ENCODE assay signal across 8 cellular contexts in the genomic region with DNA sequence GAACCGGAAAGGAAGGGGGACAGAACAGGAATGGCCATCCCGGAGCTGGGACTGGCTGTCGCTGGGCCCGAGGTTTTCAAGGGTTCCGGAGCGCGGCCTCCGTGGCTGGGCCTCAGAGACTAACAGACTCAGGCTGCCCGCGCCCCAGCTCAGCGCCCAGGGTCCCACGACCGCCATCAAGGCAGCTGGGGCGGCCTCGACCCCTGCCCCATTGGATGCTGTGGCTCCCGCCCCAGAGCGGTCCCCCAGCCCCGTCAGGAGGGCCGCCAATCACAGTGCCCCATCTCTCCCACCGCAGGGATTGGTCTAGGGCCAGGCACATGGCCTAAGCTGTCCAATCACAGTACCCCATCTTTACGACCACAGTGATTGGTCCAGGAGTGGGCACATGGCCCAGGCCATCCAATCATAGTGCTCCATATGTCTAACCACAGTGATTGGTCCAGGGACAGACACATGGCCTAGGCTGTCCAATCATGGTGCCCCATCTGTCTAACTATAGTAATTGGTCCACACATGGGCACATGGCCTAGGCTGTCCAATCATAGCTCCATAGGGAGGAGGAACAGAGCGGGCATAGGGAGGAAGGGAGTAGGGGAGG.
DNase-seq lines count a peak whose midpoint lies in the region; ATAC-seq and TF ChIP-seq lines count a peak whose summit lies in the region.

No MANE protein-coding gene starts in this region.

- WGBS in esophagus squamous epithelium, 2 donors, result 82 to 85% methylated on average over 2 to 8 of the region's 22 CpGs

- no peak for ATAC-seq in GM19351 (IDR thresholded peaks at IDR 0.05; ENCODE audit: unreplicated experiment)
- ATAC-seq in GM19023 (IDR thresholded peaks at IDR 0.05; ENCODE audit: unreplicated experiment), result no peak
- ATAC-seq in GM19467 (IDR thresholded peaks at IDR 0.05; ENCODE audit: unreplicated experiment), result no peak
- ATAC-seq in GM21528 (IDR thresholded peaks at IDR 0.05; ENCODE audit: low FRiP score, unreplicated experiment), result no peak

- intact Hi-C loops in esophagus squamous epithelium (cut with DNase I) (no loop called here), posterior cingulate gyrus (cut with DNase I) (loop anchor here (2.0 kb wide), 1 partner anchor 155 kb away; no protein-coding TSS in a partner anchor)

- DNase-seq in G401 (ENCODE audit: low spot score), result peak; percentile 8
- peak; percentile 40 to 47 for DNase-seq in SJCRH30
- DNase-seq in esophagus squamous epithelium (lab: John Stamatoyannopoulos, UW), result no peak
- peak in 6 of 10 donors; percentile 26 to 88 (median 57) for DNase-seq in posterior cingulate gyrus

- in situ Hi-C loops in G401 (cut with HindIII; ENCODE audit: low sequenced_read_pairs), result no loop called here

- peaks cover 26% of the 10 kb centered on the region for H3K4me1 ChIP-seq in SJCRH30
- H3K4me1 ChIP-seq in esophagus squamous epithelium, result peaks cover 0 to 13% (median 9%) of the 10 kb centered on the region in 3 donors

- no peak overlapping the region for H3K4me3 ChIP-seq in SJCRH30
- peak overlapping the region in 3 of 4 donors; percentile 21 to 53 (median 26) for H3K4me3 ChIP-seq in esophagus squamous epithelium

- H3K9me3 ChIP-seq in SJCRH30 (replicated peaks) (no peaks in the 10 kb centered on the region), esophagus squamous epithelium (no peaks in the 10 kb centered on the region)

- no peaks in the 10 kb centered on the region for H3K36me3 ChIP-seq in SJCRH30
- no peaks in the 10 kb centered on the region for H3K36me3 ChIP-seq in esophagus squamous epithelium

- TF ChIP-seq CTCF in esophagus squamous epithelium (IDR thresholded peaks at IDR 0.05), result no peak

- H3K27ac ChIP-seq in SJCRH30 (no peak overlapping the region), esophagus squamous epithelium (peak overlapping the region in 1 of 4 donors; percentile 21)

- TF ChIP-seq POLR2A in esophagus squamous epithelium (IDR thresholded peaks at IDR 0.05), result no peak

- H3K27me3 ChIP-seq in SJCRH30 (no peaks in the 10 kb centered on the region), esophagus squamous epithelium (peaks cover 0 to 80% (median 3%) of the 10 kb centered on the region in 4 donors)
